In the genomic region with DNA sequence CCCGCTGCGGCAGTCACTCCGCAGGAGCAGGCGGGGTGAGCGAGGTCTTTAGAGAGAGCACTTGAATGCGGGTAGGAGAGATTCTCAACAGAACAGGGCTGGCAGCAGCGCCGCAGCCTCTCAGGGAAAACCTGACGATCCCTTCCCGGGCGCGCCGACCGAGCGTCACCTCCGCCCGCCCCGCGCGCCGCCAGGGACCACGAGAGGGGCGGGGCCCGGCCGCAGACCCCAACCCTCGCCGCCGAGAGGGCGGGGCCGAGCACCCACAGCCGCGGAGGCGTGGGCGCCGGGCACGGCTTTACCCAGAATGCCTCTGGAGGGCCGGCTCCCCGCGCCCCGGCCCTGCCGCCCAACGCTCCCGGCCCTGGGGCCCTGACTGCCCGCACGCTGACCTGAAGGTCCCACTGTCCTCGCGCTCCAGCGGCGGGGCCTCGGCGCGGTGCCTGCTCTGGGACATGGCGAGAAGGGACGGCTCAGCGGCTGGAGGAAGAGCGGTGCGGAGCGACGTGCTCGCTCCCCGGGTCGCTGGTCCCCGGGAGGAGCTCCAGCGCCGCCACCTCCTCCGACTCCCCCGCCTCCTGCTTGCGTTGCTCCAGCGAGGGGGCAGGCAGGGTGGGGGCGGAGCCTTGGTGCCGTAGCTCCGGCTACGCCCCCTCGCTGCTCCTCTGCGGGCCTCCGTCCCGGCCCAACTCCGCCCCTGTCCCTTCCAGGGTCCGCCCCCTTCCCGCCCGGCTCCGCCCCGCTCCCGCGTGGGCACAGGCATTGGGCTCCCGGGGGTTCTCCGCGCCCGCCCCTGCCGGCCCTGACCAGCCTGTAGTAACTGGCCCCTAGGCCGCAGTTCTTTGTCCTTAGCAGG, we compare ENCODE assay signal across 8 cellular contexts. TPM values are rescaled to one million over a fixed set of nuclear protein-coding genes. Genes with fewer than 3 reads are reported as not detected.
DNase-seq lines count a peak whose midpoint lies in the region; ATAC-seq, FAIRE-seq and TF ChIP-seq lines count a peak whose summit lies in the region.

A gene with protein sequence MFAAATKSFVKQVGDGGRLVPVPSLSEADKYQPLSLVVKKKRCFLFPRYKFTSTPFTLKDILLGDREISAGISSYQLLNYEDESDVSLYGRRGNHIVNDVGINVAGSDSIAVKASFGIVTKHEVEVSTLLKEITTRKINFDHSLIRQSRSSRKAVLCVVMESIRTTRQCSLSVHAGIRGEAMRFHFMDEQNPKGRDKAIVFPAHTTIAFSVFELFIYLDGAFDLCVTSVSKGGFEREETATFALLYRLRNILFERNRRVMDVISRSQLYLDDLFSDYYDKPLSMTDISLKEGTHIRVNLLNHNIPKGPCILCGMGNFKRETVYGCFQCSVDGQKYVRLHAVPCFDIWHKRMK (plus strand): TSS at position 805 of the 856 bp plus-strand sequence. CDS start 2,032 bp downstream, outside the sequence.
Gene PRKRA (minus strand): TSS at position 602 of the 856 bp plus-strand sequence. CDS start 145 bp downstream, at position 457.

- no peaks in the 10 kb centered on the region for H3K9me3 ChIP-seq in T-helper 17 cell (ENCODE audit: control insufficient read depth, low read length, poor library complexity, severe bottlenecking)
- no peaks in the 10 kb centered on the region for H3K9me3 ChIP-seq in psoas muscle

- intact Hi-C loops in left ventricle myocardium superior (cut with micrococcal nuclease) = no loop called here
- intact Hi-C loops in psoas muscle (cut with DNase I) = no loop called here

- H3K36me3 ChIP-seq in psoas muscle (ENCODE audit: insufficient read depth in 1 of 2, low read depth in 1 of 2) = peaks cover 4 to 34% of the 10 kb centered on the region in 2 donors

- TF ChIP-seq CTCF in psoas muscle (IDR thresholded peaks at IDR 0.05) = peak; percentile 20

- H3K4me1 ChIP-seq in psoas muscle = peaks cover 35% of the 10 kb centered on the region

- H3K4me1 Mint-ChIP-seq in T-helper 17 cell = peaks cover 25% of the 10 kb centered on the region

- peak within 1 kb of the TSS; percentile 93 for H3K4me3 Mint-ChIP-seq in T-helper 17 cell

- H3K27ac Mint-ChIP-seq in T-helper 17 cell = peak within 1 kb of the TSS; percentile 92

- FAIRE-seq in urothelium cell line (lab: Jason Lieb, UNC) = peak; percentile 87

- H3K27ac ChIP-seq in angular gyrus (ENCODE audit: low read depth, low read length) (peak within 1 kb of the TSS; percentile 96), psoas muscle (peak within 1 kb of the TSS; percentile 100)

- H3K36me3 Mint-ChIP-seq in T-helper 17 cell (ENCODE audit: low read depth) = peaks cover 3% of the 10 kb centered on the region

- no peaks in the 10 kb centered on the region for H3K27me3 Mint-ChIP-seq in T-helper 17 cell

- H3K27me3 ChIP-seq in psoas muscle (ENCODE audit: insufficient read depth in 3 of 3, low read length in 2 of 3) = peaks cover 0 to 2% (median 0%) of the 10 kb centered on the region in 3 donors

- WGBS in psoas muscle, 3 donors = 0% methylated on average over 21 to 91 of the region's 91 CpGs

- ATAC-seq in GM18499 (IDR thresholded peaks at IDR 0.05; ENCODE audit: insufficient read depth, unreplicated experiment) (peak; percentile 53), HG02938 (IDR thresholded peaks at IDR 0.05; ENCODE audit: unreplicated experiment) (peak; percentile 80), T-helper 17 cell (peak; percentile 85), left ventricle myocardium superior (peak; percentile 98), psoas muscle (peak; percentile 93 to 97 (median 94))

- H3K4me3 ChIP-seq in psoas muscle = peak within 1 kb of the TSS; percentile 97

- DNase-seq in NCI-H1694 treated with DMSO at 0.1 percent for 48 hours (lab: John Stamatoyannopoulos, UW) (peak; percentile 93), T-helper 17 cell (peak; percentile 92 to 96 (median 94)), left ventricle myocardium superior (peak; percentile 99), psoas muscle (peak; percentile 98 to 99), urothelium cell line (ENCODE audit: low spot score) (peak; percentile 98)

RNA-seq across cellular contexts. Expression of the first gene that starts in this region (rescaled TPM):
- 1 to 10 TPM; 3.8 to 6.1 TPM for total RNA-seq in T-helper 17 cell
- 1.1 TPM for total RNA-seq in left ventricle myocardium superior
- 1 to 10 TPM; 1.2 to 1.8 (median 1.4) TPM for total RNA-seq in psoas muscle
- 1 to 10 TPM in 1 of 3 donors, under 1 TPM in 2; 0.34 to 1.5 (median 0.72) TPM for polyA plus RNA-seq in psoas muscle

RNA-seq across cellular contexts. Expression of gene PRKRA, which starts in this region (rescaled TPM):
- 100 to 1,000 TPM; 110 to 119 TPM for total RNA-seq in T-helper 17 cell
- total RNA-seq in left ventricle myocardium superior = 48.8 TPM
- total RNA-seq in psoas muscle = 10 to 100 TPM; 53.1 to 96.2 (median 84.8) TPM
- polyA plus RNA-seq in psoas muscle = 100 to 1,000 TPM in 1 of 3 donors, 10 to 100 TPM in 2; 73.0 to 106 (median 84.1) TPM

Comparison
In these comparisons a context has a peak if more than half of its experiments do, and no peak if none do; other contexts are left out.
1. Peak in every context shown above with its lines: DNase-seq, ATAC-seq, H3K4me3 ChIP-seq and H3K27ac ChIP-seq.